Comparison of ENCODE assay signal across 23 cellular contexts in the genomic region with DNA sequence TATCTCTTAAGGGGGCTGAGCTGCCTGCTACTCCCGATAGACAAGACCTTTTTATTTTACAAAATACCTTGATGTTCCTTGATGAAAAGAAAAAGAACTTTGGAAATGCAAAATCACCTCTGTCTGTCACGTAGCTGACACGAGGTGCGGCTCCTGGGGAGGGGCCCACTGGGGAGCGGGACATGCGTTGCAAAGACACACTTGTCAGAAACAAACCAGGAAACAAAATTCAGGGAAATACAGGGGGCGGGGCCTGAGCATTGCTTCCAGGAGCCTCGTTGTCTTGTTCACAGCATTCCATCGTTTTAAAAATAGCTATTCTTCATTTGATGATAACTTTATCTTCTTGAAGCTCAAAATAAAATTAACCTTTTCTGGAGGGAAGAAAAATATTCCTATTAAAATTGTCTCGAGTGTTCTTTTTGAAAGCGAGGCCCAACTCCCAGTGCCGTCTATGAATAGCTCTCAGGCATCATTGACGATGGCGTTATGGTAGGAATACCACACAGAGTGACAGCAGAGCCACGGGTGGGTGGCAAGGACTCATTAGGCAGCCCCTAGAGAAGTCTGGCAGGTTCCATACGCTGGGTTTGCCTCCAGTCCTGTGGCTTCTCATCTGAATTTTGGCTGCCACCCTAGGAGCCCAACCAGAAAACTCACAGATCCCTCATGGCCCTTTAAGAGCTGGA.
DNase-seq lines count a peak whose midpoint lies in the region; ATAC-seq, FAIRE-seq and TF ChIP-seq lines count a peak whose summit lies in the region.
"Had no signal": no experiment of that assay in that cellular context is flagged by ENCODE, and none has a peak within 500 bp of the region (broad histone marks: within the 10 kb centered on the region; RNA-seq: fewer than 3 reads in every experiment).

No MANE protein-coding gene starts in this region.

- no peak for TF ChIP-seq EP300 in K562 (IDR thresholded peaks at IDR 0.05; ENCODE audit: low read length)
- no peak for TF ChIP-seq EP300 in HepG2 (IDR thresholded peaks at IDR 0.05; ENCODE audit: low read depth in 2 of 2, low read length in 2 of 2)
- TF ChIP-seq EP300 in HepG2 (CRISPR knock-in tag; IDR thresholded peaks at IDR 0.05; ENCODE audit: borderline replicate concordance) = no peak

- intact Hi-C loops in K562 (cut with micrococcal nuclease) (no loop called here), HepG2 (cut with micrococcal nuclease; ENCODE audit: unreplicated experiment) (no loop called here)

- H3K9me3 Mint-ChIP-seq in activated naive CD8-positive, alpha-beta T cell treated with anti-CD3 and anti-CD28 coated beads for 36 hours = no peaks in the 10 kb centered on the region
- H3K9me3 Mint-ChIP-seq in activated naive CD8-positive, alpha-beta T cell treated with anti-CD3 and anti-CD28 coated beads, Interleukin-2, amount 50 U/mL, for 24 hours = no peaks in the 10 kb centered on the region
- no peaks in the 10 kb centered on the region for H3K9me3 Mint-ChIP-seq in type B pancreatic cell
- H3K9me3 Mint-ChIP-seq: CD8-positive, alpha-beta T cell; GM23338; H9 had no signal

- no peaks in the 10 kb centered on the region for H3K27me3 Mint-ChIP-seq in activated naive CD8-positive, alpha-beta T cell treated with anti-CD3 and anti-CD28 coated beads for 36 hours
- no peaks in the 10 kb centered on the region for H3K27me3 Mint-ChIP-seq in activated naive CD8-positive, alpha-beta T cell treated with anti-CD3 and anti-CD28 coated beads, Interleukin-2, amount 50 U/mL, for 24 hours
- no peaks in the 10 kb centered on the region for H3K27me3 Mint-ChIP-seq in type B pancreatic cell
- H3K27me3 Mint-ChIP-seq: B cell had no signal

- H3K4me1 Mint-ChIP-seq in activated naive CD8-positive, alpha-beta T cell treated with anti-CD3 and anti-CD28 coated beads for 36 hours = no peaks in the 10 kb centered on the region
- no peaks in the 10 kb centered on the region for H3K4me1 Mint-ChIP-seq in activated naive CD8-positive, alpha-beta T cell treated with anti-CD3 and anti-CD28 coated beads, Interleukin-2, amount 50 U/mL, for 24 hours
- H3K4me1 Mint-ChIP-seq in type B pancreatic cell (ENCODE audit: unreplicated experiment) = peaks cover 18% of the 10 kb centered on the region

- in situ Hi-C loops in K562 (cut with MboI) = no loop called here
- in situ Hi-C loops in HepG2 (cut with HindIII; ENCODE audit: extremely low pct_ligation_motif_present, low pct_unique_long_range_greater_than_20kb) = no loop called here

- FAIRE-seq in K562 (lab: Jason Lieb, UNC) = no peak
- FAIRE-seq in HepG2 (lab: Jason Lieb, UNC) = no peak
- FAIRE-seq: G401.6, GM12878 had no signal

- H3K4me3 ChIP-seq in K562 = no peak overlapping the region
- no peak overlapping the region for H3K4me3 ChIP-seq in HepG2 (replicated peaks in 1 of 3; ENCODE audit: insufficient read depth in 1 of 3, low read depth in 2 of 3, low read length in 3 of 3)
- H3K4me3 ChIP-seq: GM12878, GM23338, MG63, Peyer's patch had no signal

- H3K79me2 ChIP-seq in K562 (ENCODE audit: control insufficient read depth, insufficient read depth, low read length) (no peaks in the 10 kb centered on the region), HepG2 (ENCODE audit: insufficient read depth, low read length) (no peaks in the 10 kb centered on the region)

- H4K20me1 ChIP-seq in K562 (replicated peaks; ENCODE audit: control insufficient read depth, insufficient read depth, low read length) (peaks cover 25% of the 10 kb centered on the region; the same call in 1 of the 2 replicates), HepG2 (ENCODE audit: insufficient read depth, low read length) (no peaks in the 10 kb centered on the region)

- H3K9me1 ChIP-seq in K562 (ENCODE audit: control insufficient read depth, insufficient read depth, low read length) = peaks cover 4% of the 10 kb centered on the region

- 21% methylated on average over 15 of the region's 16 CpGs for WGBS in K562 (ENCODE audit: insufficient coverage, low coverage, missing lambda C conversion rate)
- 85% methylated on average over 16 of the region's 16 CpGs for WGBS in HepG2 (ENCODE audit: low lambda C conversion rate)

- H3K4me2 ChIP-seq in K562 (ENCODE audit: insufficient read depth, low read length) (no peak overlapping the region), HepG2 (ENCODE audit: low read depth, low read length) (no peak overlapping the region)
- H3K4me2 ChIP-seq: GM23338 had no signal

- H3K4me3 Mint-ChIP-seq in activated naive CD8-positive, alpha-beta T cell treated with anti-CD3 and anti-CD28 coated beads for 36 hours = no peak overlapping the region
- no peak overlapping the region for H3K4me3 Mint-ChIP-seq in activated naive CD8-positive, alpha-beta T cell treated with anti-CD3 and anti-CD28 coated beads, Interleukin-2, amount 50 U/mL, for 24 hours
- no peak overlapping the region for H3K4me3 Mint-ChIP-seq in type B pancreatic cell
- H3K4me3 Mint-ChIP-seq: B cell; CD8-positive, alpha-beta T cell; GM23338; H9 had no signal

- no peak overlapping the region for H2AFZ ChIP-seq in K562 (ENCODE audit: low read depth, low read length)
- H2AFZ ChIP-seq in HepG2 (ENCODE audit: low read length) = no peak overlapping the region
- H2AFZ ChIP-seq: GM23338 had no signal

- TF ChIP-seq CTCF in K562 (IDR thresholded peaks at IDR 0.05 in 2 of 3, conservative IDR thresholded peaks at IDR 0.05 in 1 of 3; ENCODE audit: insufficient read depth in 2 of 3, low read depth in 1 of 3, low read length in 3 of 3) (no peak), HepG2 (CRISPR knock-in tag; IDR thresholded peaks at IDR 0.05) (no peak), type B pancreatic cell (conservative IDR thresholded peaks at IDR 0.05) (no peak)

- no peak for TF ChIP-seq POLR2A in K562 (conservative IDR thresholded peaks at IDR 0.05)
- TF ChIP-seq POLR2A in HepG2 (IDR thresholded peaks at IDR 0.05; ENCODE audit: insufficient read depth in 1 of 2, low read depth in 2 of 2, low read length in 2 of 2) = no peak

- H3K4me1 ChIP-seq in K562 (replicated peaks in 1 of 2; ENCODE audit: control insufficient read depth in 2 of 2, insufficient read depth in 2 of 2, low read length in 2 of 2) (no peaks in the 10 kb centered on the region; a peak in 1 of 5 replicates), HepG2 (ENCODE audit: insufficient read depth, low read length) (peaks cover 10% of the 10 kb centered on the region)
- H3K4me1 ChIP-seq: Caco-2, Peyer's patch had no signal

- no TSS peak for BruUV-seq in K562 (replicated peaks; lab: Mats Ljungman, UMichigan)
- BruUV-seq in HepG2 (replicated peaks; lab: Mats Ljungman, UMichigan) = no TSS peak

- no peaks in the 10 kb centered on the region for H3K36me3 Mint-ChIP-seq in activated naive CD8-positive, alpha-beta T cell treated with anti-CD3 and anti-CD28 coated beads for 36 hours
- no peaks in the 10 kb centered on the region for H3K36me3 Mint-ChIP-seq in activated naive CD8-positive, alpha-beta T cell treated with anti-CD3 and anti-CD28 coated beads, Interleukin-2, amount 50 U/mL, for 24 hours (ENCODE audit: low read depth)
- no peaks in the 10 kb centered on the region for H3K36me3 Mint-ChIP-seq in type B pancreatic cell

- ATAC-seq in activated naive CD8-positive, alpha-beta T cell treated with anti-CD3 and anti-CD28 coated beads, Interleukin-2, amount 50 U/mL, for 24 hours = no peak
- ATAC-seq in K562 (no peak), HepG2 (no peak), GM21526 (IDR thresholded peaks at IDR 0.05; ENCODE audit: low FRiP score, unreplicated experiment) (no peak)
- ATAC-seq: CD8-positive, alpha-beta T cell; GM12878; GM23338 had no signal

- 0 out of 2 replicates have a peak, but pooled peaks cover 2% of the 10 kb centered on the region for H3K9me3 ChIP-seq in K562 (replicated peaks; ENCODE audit: control insufficient read depth, insufficient read depth, low read depth, low read length)
- no peaks in the 10 kb centered on the region for H3K9me3 ChIP-seq in HepG2 (ENCODE audit: low read length)
- H3K9me3 ChIP-seq: Caco-2, MG63, Peyer's patch had no signal

- CTCF ChIA-PET in K562 (lab: Yijun Ruan, JAX; ENCODE audit: low intra/inter-chr PET ratio) = no interaction called here
- CTCF ChIA-PET in HepG2 (lab: Yijun Ruan, JAX; ENCODE audit: low intra/inter-chr PET ratio, low total read pairs) = no interaction called here

- H3K27ac ChIP-seq in K562 (ENCODE audit: extremely low read depth, low read depth, low read length) = no peak overlapping the region
- H3K27ac ChIP-seq in HepG2 (ENCODE audit: extremely low read length, insufficient read depth, low read length) = no peak overlapping the region
- H3K27ac ChIP-seq: 22Rv1, C4-2B, Peyer's patch had no signal

- H3K27me3 ChIP-seq in K562 (ENCODE audit: control insufficient read depth in 2 of 2, insufficient read depth in 2 of 2, low read length in 2 of 2) (peaks cover 8 to 39% of the 10 kb centered on the region in 2 experiments; a peak in 4 of 5 replicates), HepG2 (ENCODE audit: control insufficient read depth in 1 of 2, insufficient read depth in 2 of 2, low read length in 2 of 2) (no peaks in the 10 kb centered on the region)
- H3K27me3 ChIP-seq: MG63, Peyer's patch had no signal

- H3K36me3 ChIP-seq in K562 (ENCODE audit: control insufficient read depth, insufficient read depth, low read length) = no peaks in the 10 kb centered on the region
- no peaks in the 10 kb centered on the region for H3K36me3 ChIP-seq in HepG2 (replicated peaks in 1 of 2; ENCODE audit: control insufficient read depth in 1 of 2, insufficient read depth in 2 of 2, low read length in 2 of 2)
- H3K36me3 ChIP-seq: MG63, Peyer's patch had no signal

- no peak for DNase-seq in activated naive CD8-positive, alpha-beta T cell treated with anti-CD3 and anti-CD28 coated beads for 36 hours
- DNase-seq in activated naive CD8-positive, alpha-beta T cell treated with anti-CD3 and anti-CD28 coated beads, Interleukin-2, amount 50 U/mL, for 24 hours = no peak
- no peak for DNase-seq in K562 (ENCODE audit: extremely low read depth in 1 of 4, low spot score in 3 of 4)
- DNase-seq in HepG2 (ENCODE audit: low spot score) = no peak
- DNase-seq in type B pancreatic cell (ENCODE audit: extremely low spot score, unreplicated experiment) = no peak
- DNase-seq in NCI-H446 treated with DMSO at 0.1 percent for 48 hours (lab: John Stamatoyannopoulos, UW) = no peak
- DNase-seq: Caco-2; CD8-positive, alpha-beta T cell; H9; KG1; MG63; NCI-H1105 treated with DMSO at 0.1 percent for 48 hours; NCI-H146; NCI-H1930; NCI-H526 treated with DMSO at 0.1 percent for 48 hours; Peyer's patch had no signal

- peak overlapping the region; percentile 42 for H3K27ac Mint-ChIP-seq in activated naive CD8-positive, alpha-beta T cell treated with anti-CD3 and anti-CD28 coated beads for 36 hours
- H3K27ac Mint-ChIP-seq in activated naive CD8-positive, alpha-beta T cell treated with anti-CD3 and anti-CD28 coated beads, Interleukin-2, amount 50 U/mL, for 24 hours = no peak overlapping the region
- peak overlapping the region; percentile 83 for H3K27ac Mint-ChIP-seq in type B pancreatic cell
- H3K27ac Mint-ChIP-seq: B cell; CD8-positive, alpha-beta T cell; GM23338 had no signal

- no peak for TF ChIP-seq RAD21 in K562 (CRISPR knock-in tag; conservative IDR thresholded peaks at IDR 0.05 in 1 of 2, IDR thresholded peaks at IDR 0.05 in 1 of 2)
- TF ChIP-seq RAD21 in HepG2 (CRISPR knock-in tag; IDR thresholded peaks at IDR 0.05) = no peak

- POLR2A ChIA-PET in K562 (lab: Yijun Ruan, JAX) = interaction anchor here (0.7 to 2.0 kb wide), 3 partner anchors 9 to 205 kb away, joined by 3 to 6 read pairs (median 3); no protein-coding TSS in a partner anchor
- POLR2A ChIA-PET in HepG2 (lab: Yijun Ruan, JAX) = interaction anchor here (1.0 kb wide), 1 partner anchor 97 kb away, joined by 3 read pairs; no protein-coding TSS in a partner anchor

- H3K9ac ChIP-seq in K562 (ENCODE audit: insufficient read depth in 1 of 2, low read depth in 2 of 2, low read length in 2 of 2) (no peak overlapping the region), HepG2 (ENCODE audit: insufficient read depth, low read depth, low read length) (peak overlapping the region; percentile 7; the same call in 1 of the 2 replicates)
